1 cellular context compared by ENCODE assay signal in genomic region chr2:197809064-197809463, GRCh38.
TF ChIP-seq lines count a peak whose summit lies in the region.

No MANE protein-coding gene starts in this region.

TF ChIP-seq in SK-N-SH, 30 proteins besides CTCF, POLR2A, EP300 and RAD21 (continued from another document):
- TF ChIP-seq, protein P1, sequence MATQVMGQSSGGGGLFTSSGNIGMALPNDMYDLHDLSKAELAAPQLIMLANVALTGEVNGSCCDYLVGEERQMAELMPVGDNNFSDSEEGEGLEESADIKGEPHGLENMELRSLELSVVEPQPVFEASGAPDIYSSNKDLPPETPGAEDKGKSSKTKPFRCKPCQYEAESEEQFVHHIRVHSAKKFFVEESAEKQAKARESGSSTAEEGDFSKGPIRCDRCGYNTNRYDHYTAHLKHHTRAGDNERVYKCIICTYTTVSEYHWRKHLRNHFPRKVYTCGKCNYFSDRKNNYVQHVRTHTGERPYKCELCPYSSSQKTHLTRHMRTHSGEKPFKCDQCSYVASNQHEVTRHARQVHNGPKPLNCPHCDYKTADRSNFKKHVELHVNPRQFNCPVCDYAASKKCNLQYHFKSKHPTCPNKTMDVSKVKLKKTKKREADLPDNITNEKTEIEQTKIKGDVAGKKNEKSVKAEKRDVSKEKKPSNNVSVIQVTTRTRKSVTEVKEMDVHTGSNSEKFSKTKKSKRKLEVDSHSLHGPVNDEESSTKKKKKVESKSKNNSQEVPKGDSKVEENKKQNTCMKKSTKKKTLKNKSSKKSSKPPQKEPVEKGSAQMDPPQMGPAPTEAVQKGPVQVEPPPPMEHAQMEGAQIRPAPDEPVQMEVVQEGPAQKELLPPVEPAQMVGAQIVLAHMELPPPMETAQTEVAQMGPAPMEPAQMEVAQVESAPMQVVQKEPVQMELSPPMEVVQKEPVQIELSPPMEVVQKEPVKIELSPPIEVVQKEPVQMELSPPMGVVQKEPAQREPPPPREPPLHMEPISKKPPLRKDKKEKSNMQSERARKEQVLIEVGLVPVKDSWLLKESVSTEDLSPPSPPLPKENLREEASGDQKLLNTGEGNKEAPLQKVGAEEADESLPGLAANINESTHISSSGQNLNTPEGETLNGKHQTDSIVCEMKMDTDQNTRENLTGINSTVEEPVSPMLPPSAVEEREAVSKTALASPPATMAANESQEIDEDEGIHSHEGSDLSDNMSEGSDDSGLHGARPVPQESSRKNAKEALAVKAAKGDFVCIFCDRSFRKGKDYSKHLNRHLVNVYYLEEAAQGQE (IDR thresholded peaks at IDR 0.05; ENCODE audit: low read depth, low read length) = no peak
- TF ChIP-seq GATA2 (CRISPR knock-in tag; IDR thresholded peaks at IDR 0.05) = no peak
